11 cellular contexts compared by ENCODE assay signal in the genomic region with DNA sequence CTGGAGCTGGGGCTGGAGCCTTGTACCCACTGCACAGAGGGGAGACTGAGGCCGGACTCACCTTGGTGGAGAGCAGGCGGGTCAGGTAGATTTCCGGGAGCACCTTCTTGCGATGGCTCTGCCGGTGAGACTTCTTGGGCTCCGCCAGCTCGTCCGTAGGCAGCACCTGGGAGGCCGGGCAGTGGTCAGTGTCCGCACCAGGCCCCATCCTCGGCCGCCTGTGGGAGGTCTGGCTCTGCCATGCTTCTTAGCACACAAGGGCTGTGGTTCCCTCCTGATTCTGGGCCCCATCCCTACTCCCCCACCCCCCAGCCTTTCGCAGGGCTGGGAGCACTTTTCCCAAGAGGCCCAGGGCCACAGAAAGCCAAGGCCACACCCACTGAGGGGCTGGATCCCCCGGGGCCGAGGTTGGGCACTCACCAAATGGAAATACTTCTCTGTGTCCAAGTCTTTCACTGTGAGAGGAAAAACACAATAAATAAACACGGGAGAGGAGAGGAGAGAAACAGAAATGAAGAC. TPM values are rescaled to one million over a fixed set of nuclear protein-coding genes. Genes with fewer than 3 reads are reported as not detected.
A peak's percentile ranks its signal among the peaks of the same experiment; 100 is the strongest.
DNase-seq lines count a peak whose midpoint lies in the region; ATAC-seq and TF ChIP-seq lines count a peak whose summit lies in the region.
"Had no signal": no experiment of that assay in that cellular context is flagged by ENCODE, and none has a peak within 500 bp of the region (broad histone marks: within the 10 kb centered on the region; RNA-seq: fewer than 3 reads in every experiment).

No MANE protein-coding gene starts in this region.

- H3K27ac ChIP-seq in CD4-positive, alpha-beta memory T cell (ENCODE audit: low read depth, low read length), result no peak overlapping the region
- peak overlapping the region; percentile 69 to 85 for H3K27ac ChIP-seq in SK-N-SH (ENCODE audit: low read depth in 2 of 2, low read length in 1 of 2)
- H3K27ac ChIP-seq in heart left ventricle, result peak overlapping the region; percentile 74 to 90 (median 80)
- peak overlapping the region; percentile 75 for H3K27ac ChIP-seq in skeletal muscle tissue (ENCODE audit: low read depth, low read length)
- H3K27ac ChIP-seq: epithelial cell of prostate, KMS-11 had no signal

- WGBS in SK-N-SH (ENCODE audit: low lambda C conversion rate), result 60% methylated on average over 11 of the region's 16 CpGs
- 48 to 73% (median 69%) methylated on average over 8 to 16 of the region's 16 CpGs for WGBS in heart left ventricle, 4 donors

- no peak for TF ChIP-seq CTCF in SK-N-SH (IDR thresholded peaks at IDR 0.05)
- TF ChIP-seq CTCF in heart left ventricle (IDR thresholded peaks at IDR 0.05), result no peak

- H3K4me1 ChIP-seq in CD4-positive, alpha-beta memory T cell (ENCODE audit: insufficient read depth, low read length), result no peaks in the 10 kb centered on the region
- H3K4me1 ChIP-seq in SK-N-SH (ENCODE audit: control insufficient read depth in 1 of 2, insufficient read depth in 2 of 2, low read depth in 1 of 2, low read length in 1 of 2), result peaks cover 36 to 64% of the 10 kb centered on the region in 2 experiments
- H3K4me1 ChIP-seq in heart left ventricle, result peaks cover 19 to 99% (median 76%) of the 10 kb centered on the region in 12 donors
- peaks cover 71 to 80% (median 75%) of the 10 kb centered on the region in 3 donors for H3K4me1 ChIP-seq in skeletal muscle tissue (ENCODE audit: control insufficient read depth in 3 of 3, insufficient read depth in 3 of 3, low read length in 3 of 3)

- H3K27ac Mint-ChIP-seq in CD4-positive, alpha-beta memory T cell, result peak overlapping the region in 4 of 7 donors; percentile 1 to 86 (median 40)
- no peak overlapping the region for H3K27ac Mint-ChIP-seq in activated CD8-positive, alpha-beta memory T cell treated with anti-CD3 and anti-CD28 coated beads, Interleukin-2, amount 10 ng/mL, durations not matched to agents 7 days and 5 days

- H3K9me2 ChIP-seq in SK-N-SH, result no peaks in the 10 kb centered on the region

- H3K27me3 ChIP-seq in CD4-positive, alpha-beta memory T cell (ENCODE audit: insufficient read depth, low read length), result no peaks in the 10 kb centered on the region
- H3K27me3 ChIP-seq in SK-N-SH (ENCODE audit: insufficient read depth), result no peaks in the 10 kb centered on the region
- H3K27me3 ChIP-seq in heart left ventricle, result no peaks in the 10 kb centered on the region
- no peaks in the 10 kb centered on the region for H3K27me3 ChIP-seq in skeletal muscle tissue (ENCODE audit: control insufficient read depth in 3 of 3, insufficient read depth in 3 of 3, low read length in 3 of 3)

- peaks cover 8% of the 10 kb centered on the region for H3F3A ChIP-seq in SK-N-SH (replicated peaks; ENCODE audit: insufficient read depth)

- no peak for DNase-seq in CD4-positive, alpha-beta memory T cell
- DNase-seq in SK-N-SH (peak; percentile 73), heart left ventricle (peak; percentile 53 to 77 (median 66)), left colon (no peak), GOT3 (lab: John Stamatoyannopoulos, UW) (no peak)
- DNase-seq in activated CD8-positive, alpha-beta memory T cell treated with anti-CD3 and anti-CD28 coated beads, Interleukin-2, amount 10 ng/mL, durations not matched to agents 7 days and 5 days, result no peak
- DNase-seq: activated T-cell treated with anti-CD3 and anti-CD28 coated beads, Interleukin-2, amount 50 U/mL, for 1 hour had no signal

- peaks cover 0 to 1% of the 10 kb centered on the region in 2 donors for H3K27me3 Mint-ChIP-seq in CD4-positive, alpha-beta memory T cell
- no peaks in the 10 kb centered on the region for H3K27me3 Mint-ChIP-seq in activated CD8-positive, alpha-beta memory T cell treated with anti-CD3 and anti-CD28 coated beads, Interleukin-2, amount 10 ng/mL, durations not matched to agents 7 days and 5 days

- H3K4me3 Mint-ChIP-seq in CD4-positive, alpha-beta memory T cell, result no peak overlapping the region
- no peak overlapping the region for H3K4me3 Mint-ChIP-seq in activated CD8-positive, alpha-beta memory T cell treated with anti-CD3 and anti-CD28 coated beads, Interleukin-2, amount 10 ng/mL, durations not matched to agents 7 days and 5 days

- no peaks in the 10 kb centered on the region for H3K36me3 ChIP-seq in CD4-positive, alpha-beta memory T cell (ENCODE audit: insufficient read depth, low read length)
- H3K36me3 ChIP-seq in SK-N-SH (replicated peaks in 1 of 2; ENCODE audit: control insufficient read depth in 1 of 2, insufficient read depth in 2 of 2, low read length in 1 of 2) (no peaks in the 10 kb centered on the region), heart left ventricle (peaks cover 0 to 99% (median 72%) of the 10 kb centered on the region in 9 donors), skeletal muscle tissue (ENCODE audit: control insufficient read depth in 3 of 3, insufficient read depth in 3 of 3, low read length in 3 of 3) (peaks cover 7 to 37% (median 29%) of the 10 kb centered on the region in 3 donors)

- H3K36me3 Mint-ChIP-seq in CD4-positive, alpha-beta memory T cell, result peaks cover 0 to 5% of the 10 kb centered on the region in 2 donors
- no peaks in the 10 kb centered on the region for H3K36me3 Mint-ChIP-seq in activated CD8-positive, alpha-beta memory T cell treated with anti-CD3 and anti-CD28 coated beads, Interleukin-2, amount 10 ng/mL, durations not matched to agents 7 days and 5 days

- H3K79me2 ChIP-seq in SK-N-SH (ENCODE audit: insufficient read depth), result no peaks in the 10 kb centered on the region

- TF ChIP-seq POLR2A in heart left ventricle (IDR thresholded peaks at IDR 0.05), result no peak

- intact Hi-C loops in CD4-positive, alpha-beta memory T cell (cut with micrococcal nuclease), result no loop called here
- intact Hi-C loops in heart left ventricle (cut with DNase I) (loop anchor here in 8 of 10 donors (5.0 kb wide), 5 partner anchors 37 to 68 kb away; a partner anchor contains a TSS), left colon (cut with DNase I, micrococcal nuclease) (no loop called here)

- TF ChIP-seq EP300 in SK-N-SH (IDR thresholded peaks at IDR 0.05; ENCODE audit: borderline replicate concordance in 1 of 2, low read depth in 1 of 2, low read length in 1 of 2), result no peak

- H3K4me2 ChIP-seq in SK-N-SH, result peak overlapping the region; percentile 78
- H3K4me2 ChIP-seq: KMS-11 had no signal

- H4K20me1 ChIP-seq in SK-N-SH (ENCODE audit: insufficient read depth), result no peaks in the 10 kb centered on the region

- no peak overlapping the region for H3K4me3 ChIP-seq in CD4-positive, alpha-beta memory T cell (ENCODE audit: low read length in 2 of 2)
- peak overlapping the region; percentile 7 to 17; a peak in 2 of 4 replicates for H3K4me3 ChIP-seq in SK-N-SH (ENCODE audit: low read depth in 2 of 2, low read length in 1 of 2)
- peak overlapping the region in 1 of 12 donors; percentile 8 for H3K4me3 ChIP-seq in heart left ventricle
- H3K4me3 ChIP-seq in skeletal muscle tissue (ENCODE audit: low read length in 3 of 3), result no peak overlapping the region

- TF ChIP-seq RAD21 in SK-N-SH (IDR thresholded peaks at IDR 0.05; ENCODE audit: low read length), result no peak

- CTCF ChIA-PET in CD4-positive, alpha-beta memory T cell (lab: Charles Lee; ENCODE audit: partially characterized antibody), result no interaction called here
- CTCF ChIA-PET in SK-N-SH (lab: Yijun Ruan, JAX), result interaction anchor here (2.0 to 5.4 kb wide), 2 partner anchors 9 to 70 kb away, joined by 7 to 18 read pairs; no protein-coding TSS in a partner anchor
- CTCF ChIA-PET in activated CD8-positive, alpha-beta memory T cell treated with anti-CD3 and anti-CD28 coated beads, Interleukin-2, amount 10 ng/mL, durations not matched to agents 7 days and 5 days (lab: Charles Lee), result no interaction called here

- ATAC-seq in heart left ventricle (no peak), left colon (no peak), HG03354 (IDR thresholded peaks at IDR 0.05; ENCODE audit: poor library complexity, severe bottlenecking, unreplicated experiment) (no peak)
- ATAC-seq in activated CD8-positive, alpha-beta memory T cell treated with anti-CD3 and anti-CD28 coated beads, Interleukin-2, amount 10 ng/mL, durations not matched to agents 7 days and 5 days, result no peak

- H3K9ac ChIP-seq in SK-N-SH (peak overlapping the region; percentile 60), skeletal muscle tissue (ENCODE audit: low read depth in 1 of 3, low read length in 3 of 3) (peak overlapping the region in 1 of 3 donors; percentile 45)
- H3K9ac ChIP-seq: KMS-11 had no signal

- H3K9me3 ChIP-seq in CD4-positive, alpha-beta memory T cell (ENCODE audit: control insufficient read depth in 1 of 2, low read length in 2 of 2), result no peaks in the 10 kb centered on the region
- H3K9me3 ChIP-seq in SK-N-SH (no peaks in the 10 kb centered on the region), heart left ventricle (no peaks in the 10 kb centered on the region), skeletal muscle tissue (ENCODE audit: control insufficient read depth in 3 of 3, low read length in 3 of 3) (no peaks in the 10 kb centered on the region)

- POLR2A ChIA-PET in CD4-positive, alpha-beta memory T cell (lab: Charles Lee; ENCODE audit: partially characterized antibody), result interaction anchor here (2.1 kb wide), 1 partner anchor 45 kb away, joined by 5 read pairs; no protein-coding TSS in a partner anchor
- POLR2A ChIA-PET in SK-N-SH (lab: Yijun Ruan, JAX), result no interaction called here

- peaks cover 2 to 13% (median 4%) of the 10 kb centered on the region in 4 donors for H3K4me1 Mint-ChIP-seq in CD4-positive, alpha-beta memory T cell
- H3K4me1 Mint-ChIP-seq in activated CD8-positive, alpha-beta memory T cell treated with anti-CD3 and anti-CD28 coated beads, Interleukin-2, amount 10 ng/mL, durations not matched to agents 7 days and 5 days, result peaks cover 14% of the 10 kb centered on the region

- H2AFZ ChIP-seq in SK-N-SH (ENCODE audit: low read depth), result peak overlapping the region; percentile 79

- H3K9me3 Mint-ChIP-seq in CD4-positive, alpha-beta memory T cell, result no peaks in the 10 kb centered on the region
- no peaks in the 10 kb centered on the region for H3K9me3 Mint-ChIP-seq in activated CD8-positive, alpha-beta memory T cell treated with anti-CD3 and anti-CD28 coated beads, Interleukin-2, amount 10 ng/mL, durations not matched to agents 7 days and 5 days (ENCODE audit: low read depth)

RNA-seq across cellular contexts. Expression of a gene that starts 17.4 kb away (rescaled TPM):
- not detected for total RNA-seq in CD4-positive, alpha-beta memory T cell
- polyA plus RNA-seq in CD4-positive, alpha-beta memory T cell, result not detected
- polyA plus RNA-seq in SK-N-SH (2012; rRNA removed), result not detected in 2 replicates
- polyA plus RNA-seq in SK-N-SH (2012; cell fraction: cytosol; rRNA removed), result not detected in 2 replicates
- not detected in 2 replicates for polyA plus RNA-seq in SK-N-SH (2012; cell fraction: nucleus; rRNA removed)
- total RNA-seq in heart left ventricle, result not detected
- not detected for polyA plus RNA-seq in heart left ventricle
- total RNA-seq in skeletal muscle tissue, result not detected
- not detected for total RNA-seq in left colon
- not detected for total RNA-seq in activated CD8-positive, alpha-beta memory T cell treated with anti-CD3 and anti-CD28 coated beads, Interleukin-2, amount 10 ng/mL, durations not matched to agents 7 days and 5 days

RNA-seq across cellular contexts. Expression of a gene that starts 31.9 kb away (rescaled TPM):
- total RNA-seq in CD4-positive, alpha-beta memory T cell, result not detected
- not detected for polyA plus RNA-seq in CD4-positive, alpha-beta memory T cell
- polyA plus RNA-seq in SK-N-SH (2012; rRNA removed) (not detected in 2 replicates), heart left ventricle (under 1 TPM in 1 of 2 donors, not detected in 1; 0.08 TPM)
- not detected in 2 replicates for polyA plus RNA-seq in SK-N-SH (2012; cell fraction: cytosol; rRNA removed)
- polyA plus RNA-seq in SK-N-SH (2012; cell fraction: nucleus; rRNA removed), result not detected in 2 replicates
- total RNA-seq in heart left ventricle (not detected), skeletal muscle tissue (not detected), left colon (not detected)
- total RNA-seq in activated CD8-positive, alpha-beta memory T cell treated with anti-CD3 and anti-CD28 coated beads, Interleukin-2, amount 10 ng/mL, durations not matched to agents 7 days and 5 days, result not detected

RNA-seq across cellular contexts. Expression of a gene that starts 46.1 kb away (rescaled TPM):
- 10 to 100 TPM; 71.4 to 72.5 TPM for total RNA-seq in CD4-positive, alpha-beta memory T cell
- polyA plus RNA-seq in CD4-positive, alpha-beta memory T cell, result 1 to 10 TPM in 1 of 2 donors, under 1 TPM in 1; 0.03 to 8.9 TPM
- polyA plus RNA-seq in SK-N-SH (2012; rRNA removed) (43.0 and 53.5 TPM in 2 replicates), heart left ventricle (10 to 100 TPM; 66.4 to 67.3 TPM)
- polyA plus RNA-seq in SK-N-SH (2012; cell fraction: cytosol; rRNA removed), result 26.5 and 37.7 TPM in 2 replicates
- 122 and 155 TPM in 2 replicates for polyA plus RNA-seq in SK-N-SH (2012; cell fraction: nucleus; rRNA removed)
- total RNA-seq in heart left ventricle (100 to 1,000 TPM in 2 of 9 donors, 10 to 100 TPM in 7; 40.8 to 218 (median 64.9) TPM), skeletal muscle tissue (92.4 TPM), left colon (10 to 100 TPM; 16.5 to 38.8 TPM)
- 1 to 10 TPM; 1.1 to 3.0 TPM for total RNA-seq in activated CD8-positive, alpha-beta memory T cell treated with anti-CD3 and anti-CD28 coated beads, Interleukin-2, amount 10 ng/mL, durations not matched to agents 7 days and 5 days

Comparison
In these comparisons a context has a peak if more than half of its experiments do, and no peak if none do; other contexts are left out.
1. DNase-seq: peak in SK-N-SH (single experiment) and heart left ventricle (5 of 5); none in CD4-positive, alpha-beta memory T cell (0 of 5), left colon (0 of 2), GOT3 (single experiment) and activated CD8-positive, alpha-beta memory T cell treated with anti-CD3 and anti-CD28 coated beads, Interleukin-2, amount 10 ng/mL, durations not matched to agents 7 days and 5 days (single experiment).
2. H3K4me3 ChIP-seq: peak in SK-N-SH (2 of 2); none in CD4-positive, alpha-beta memory T cell (0 of 2) and skeletal muscle tissue (0 of 3).
3. RNA of a gene that starts 46.1 kb away (total RNA-seq): 92.4 TPM in skeletal muscle tissue (single experiment), 71.4 to 72.5 TPM in CD4-positive, alpha-beta memory T cell, 40.8 to 218 TPM in heart left ventricle and 16.5 to 38.8 TPM in left colon; 1.1 to 3.0 TPM in activated CD8-positive, alpha-beta memory T cell treated with anti-CD3 and anti-CD28 coated beads, Interleukin-2, amount 10 ng/mL, durations not matched to agents 7 days and 5 days; every median in the first group is over 4 times any median in the second.
4. intact Hi-C loops: an anchor here in heart left ventricle (5.0 kb wide); none called in CD4-positive, alpha-beta memory T cell and left colon.